Comparison of ENCODE assay signal across 17 cellular contexts in the genomic region with DNA sequence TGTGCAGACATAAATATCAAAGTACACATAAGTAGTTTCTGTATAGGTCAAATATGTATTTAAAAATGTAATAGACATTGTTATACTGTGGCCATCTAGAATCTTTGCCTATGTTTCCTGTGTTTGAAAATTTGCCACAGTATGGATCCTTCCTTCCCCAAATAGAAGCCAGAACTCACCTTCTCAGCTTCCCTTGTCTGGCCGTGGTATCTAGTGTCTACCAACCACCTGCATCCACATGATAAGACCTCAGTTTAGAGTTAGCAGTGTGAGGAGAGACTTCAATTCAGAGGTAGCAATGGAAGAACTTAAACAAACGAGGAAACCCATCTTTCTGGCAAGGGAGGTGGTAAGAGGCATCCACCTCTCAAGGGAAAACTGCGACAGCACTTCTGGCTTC. TPM values are rescaled to one million over a fixed set of nuclear protein-coding genes. Genes with fewer than 3 reads are reported as not detected.
DNase-seq lines count a peak whose midpoint lies in the region; ATAC-seq, FAIRE-seq and TF ChIP-seq lines count a peak whose summit lies in the region.
"Had no signal": no experiment of that assay in that cellular context is flagged by ENCODE, and none has a peak within 500 bp of the region (broad histone marks: within the 10 kb centered on the region; RNA-seq: fewer than 3 reads in every experiment).

No MANE protein-coding gene starts in this region.

- H4K5ac ChIP-seq in H1 (ENCODE audit: insufficient read length, low read depth, low read length): no peak overlapping the region

- WGBS in H1 (ENCODE audit: extremely low coverage in 1 of 2, insufficient coverage in 1 of 2, insufficient read length in 1 of 2, insufficient replicate concordance in 2 of 2, low coverage in 1 of 2, low lambda C conversion rate in 2 of 2, missing lambda C conversion rate in 1 of 2), 2 experiments: 82% methylated on average over 3 of the region's 3 CpGs; no CpG with 5 or more reads in 1 of the 2 experiments
- WGBS in ovary, 3 donors: 71 to 91% (median 74%) methylated on average over 3 of the region's 3 CpGs

- no peaks in the 10 kb centered on the region for H3K36me3 ChIP-seq in Loucy (ENCODE audit: insufficient read depth, low read length)
- H3K36me3 ChIP-seq in H1 (ENCODE audit: control insufficient read depth in 2 of 4, insufficient read depth in 4 of 4, low read length in 3 of 4): no peaks in the 10 kb centered on the region
- H3K36me3 ChIP-seq in parathyroid adenoma (ENCODE audit: control insufficient read depth, insufficient read depth, low read length): no peaks in the 10 kb centered on the region
- H3K36me3 ChIP-seq in ovary: no peaks in the 10 kb centered on the region
- H3K36me3 ChIP-seq: SJCRH30 had no signal

- no peaks in the 10 kb centered on the region for H3K27me3 ChIP-seq in CD4-positive, alpha-beta T cell (ENCODE audit: control insufficient read depth, insufficient read depth, low read length)
- H3K27me3 ChIP-seq in Loucy (ENCODE audit: insufficient read depth, low read length, poor library complexity, severe bottlenecking) (no peaks in the 10 kb centered on the region), H1 (replicated peaks in 1 of 4; ENCODE audit: control insufficient read depth in 3 of 4, extremely low read depth in 1 of 4, insufficient read depth in 3 of 4, low read length in 3 of 4) (no peaks in the 10 kb centered on the region), parathyroid adenoma (ENCODE audit: control insufficient read depth, insufficient read depth, low read length) (no peaks in the 10 kb centered on the region), ovary (no peaks in the 10 kb centered on the region)
- H3K27me3 ChIP-seq: SJCRH30 had no signal

- FAIRE-seq in H1 (lab: Jason Lieb, UNC): no peak

- TF ChIP-seq POLR2A in H1 (IDR thresholded peaks at IDR 0.05; ENCODE audit: control extremely low read depth in 1 of 2, low read depth in 2 of 2, low read length in 2 of 2) (no peak), ovary (IDR thresholded peaks at IDR 0.05) (no peak)

- H2AFZ ChIP-seq in Loucy (ENCODE audit: low read length) (no peak overlapping the region), H1 (ENCODE audit: low read length) (no peak overlapping the region), parathyroid adenoma (peak overlapping the region; percentile 17)

- no peak for ATAC-seq in CD4-positive, alpha-beta T cell (ENCODE audit: poor library complexity)
- ATAC-seq in HG02678 (IDR thresholded peaks at IDR 0.05; ENCODE audit: unreplicated experiment) (no peak), HG03135 (IDR thresholded peaks at IDR 0.05; ENCODE audit: unreplicated experiment) (no peak)

- no peaks in the 10 kb centered on the region for H3K79me1 ChIP-seq in H1 (ENCODE audit: low read depth, low read length)

- no peaks in the 10 kb centered on the region for H4K20me1 ChIP-seq in Loucy (ENCODE audit: insufficient read depth, low read length, poor library complexity, severe bottlenecking)
- no peaks in the 10 kb centered on the region for H4K20me1 ChIP-seq in H1 (replicated peaks in 1 of 2; ENCODE audit: control insufficient read depth in 1 of 2, insufficient read depth in 2 of 2, low read length in 2 of 2)

- H3K4me2 ChIP-seq in Loucy (ENCODE audit: low read depth, low read length, poor library complexity, severe bottlenecking): no peak overlapping the region
- no peak overlapping the region for H3K4me2 ChIP-seq in H1 (ENCODE audit: insufficient read depth in 1 of 2, low read depth in 2 of 2, low read length in 2 of 2)
- H3K4me2 ChIP-seq in parathyroid adenoma (ENCODE audit: low read length): no peak overlapping the region

- H3K79me2 ChIP-seq in Loucy (ENCODE audit: insufficient read depth, low read length): peaks cover 38% of the 10 kb centered on the region
- H3K79me2 ChIP-seq in H1 (ENCODE audit: control insufficient read depth in 1 of 2, insufficient read depth in 2 of 2, low read length in 2 of 2): peaks cover 0 to 77% of the 10 kb centered on the region in 2 experiments; a peak in 3 of 4 replicates
- peaks cover 13% of the 10 kb centered on the region for H3K79me2 ChIP-seq in parathyroid adenoma

- no peak overlapping the region for H3K56ac ChIP-seq in H1 (replicated peaks; ENCODE audit: insufficient read length, low read depth, low read length)

- H3K27ac Mint-ChIP-seq in CD4-positive, alpha-beta T cell: peak overlapping the region; percentile 35

- H4K8ac ChIP-seq in H1 (ENCODE audit: extremely low read depth, insufficient read depth, low read length): no peak overlapping the region; the same call in 1 of the 2 replicates

- H3K23me2 ChIP-seq in H1 (ENCODE audit: low read depth, low read length): peaks cover 7% of the 10 kb centered on the region; the same call in 1 of the 2 replicates

- H3K4ac ChIP-seq in H1 (replicated peaks; ENCODE audit: insufficient read length, low read depth, low read length): peak overlapping the region; percentile 73

- DNase-seq in CD4-positive, alpha-beta T cell: no peak
- DNase-seq in H1 (ENCODE audit: low read depth in 1 of 2, low spot score in 2 of 2) (no peak), ovary (no peak), SKM-1 treated with dmso at 0.1 percent for 144 hours (lab: John Stamatoyannopoulos, UW; ENCODE audit: unreplicated experiment) (no peak)
- DNase-seq: ACHN; CD4-positive, alpha-beta memory T cell; HCEC 1CT; MV-4-11; NCI-H1436; NCI-H2029 treated with DMSO at 0.1 percent for 48 hours; NCI-H524; SJCRH30 had no signal

- H3K9me2 ChIP-seq in Loucy (replicated peaks; ENCODE audit: low read depth, low read length): no peaks in the 10 kb centered on the region

- no peak for TF ChIP-seq RAD21 in H1 (IDR thresholded peaks at IDR 0.05 in 1 of 2, conservative IDR thresholded peaks at IDR 0.05 in 1 of 2; ENCODE audit: low read depth in 2 of 2, low read length in 2 of 2)

- H3K27me3 Mint-ChIP-seq in CD4-positive, alpha-beta T cell: no peaks in the 10 kb centered on the region
- H3K27me3 Mint-ChIP-seq: CD4-positive, alpha-beta memory T cell had no signal

- no peak for TF ChIP-seq EP300 in H1 (IDR thresholded peaks at IDR 0.05; ENCODE audit: borderline replicate concordance in 1 of 2, low read depth in 2 of 2, low read length in 2 of 2)
- no peak for TF ChIP-seq EP300 in ovary (IDR thresholded peaks at IDR 0.05)

- no peak overlapping the region for H2BK5ac ChIP-seq in H1 (ENCODE audit: low read depth, low read length)

- no peak overlapping the region for H3K27ac ChIP-seq in CD4-positive, alpha-beta T cell (ENCODE audit: low read depth, low read length)
- H3K27ac ChIP-seq in H1 (ENCODE audit: low read depth, low read length) (no peak overlapping the region), parathyroid adenoma (no peak overlapping the region), ovary (no peak overlapping the region)
- H3K27ac ChIP-seq: RWPE1, SJCRH30 had no signal

- H3K4me3 ChIP-seq in Loucy (ENCODE audit: low read length, poor library complexity, severe bottlenecking) (no peak overlapping the region), H1 (ENCODE audit: extremely low read depth in 1 of 4, insufficient read depth in 2 of 4, low read depth in 3 of 4, low read length in 4 of 4) (no peak overlapping the region), parathyroid adenoma (ENCODE audit: low read depth, low read length) (no peak overlapping the region), ovary (no peak overlapping the region)
- H3K4me3 ChIP-seq: SJCRH30 had no signal

- H3K4me1 Mint-ChIP-seq in CD4-positive, alpha-beta T cell (ENCODE audit: low read depth): peaks cover 42% of the 10 kb centered on the region

- peaks cover 24% of the 10 kb centered on the region for H3K4me1 ChIP-seq in Loucy (ENCODE audit: insufficient read depth, low read length, poor library complexity, severe bottlenecking)
- H3K4me1 ChIP-seq in H1 (replicated peaks in 1 of 4; ENCODE audit: control insufficient read depth in 3 of 4, insufficient read depth in 4 of 4, low read length in 3 of 4): peaks cover 0 to 12% (median 6%) of the 10 kb centered on the region in 4 experiments; a peak in 4 of 7 replicates
- H3K4me1 ChIP-seq in parathyroid adenoma: peaks cover 5% of the 10 kb centered on the region
- H3K4me1 ChIP-seq in ovary (ENCODE audit: insufficient read depth): no peaks in the 10 kb centered on the region

- intact Hi-C loops in CD4-positive, alpha-beta T cell (cut with DNase I, micrococcal nuclease): no loop called here
- intact Hi-C loops in ovary (cut with DNase I): loop anchor here in 1 of 4 donors (10.0 kb wide), 2 partner anchors 72 to 192 kb away; partner anchors contain the start of gene CUBN

- H2BK15ac ChIP-seq in H1 (ENCODE audit: low read length): peak overlapping the region; percentile 74; the same call in 1 of the 2 replicates

- H2BK20ac ChIP-seq in H1 (ENCODE audit: low read length): no peak overlapping the region

- H2AK5ac ChIP-seq in H1 (ENCODE audit: low read depth, low read length): peak overlapping the region; percentile 79

- H2BK12ac ChIP-seq in H1 (ENCODE audit: low read depth, low read length): peak overlapping the region; percentile 52; the same call in 1 of the 2 replicates

- peaks cover 2% of the 10 kb centered on the region for H3K9me3 Mint-ChIP-seq in CD4-positive, alpha-beta T cell

- H3K9ac ChIP-seq in Loucy (ENCODE audit: low read depth, low read length, poor library complexity, severe bottlenecking) (peak overlapping the region; percentile 1), H1 (replicated peaks in 1 of 4; ENCODE audit: extremely low read depth in 1 of 4, low read depth in 3 of 4, low read length in 3 of 4) (no peak overlapping the region), parathyroid adenoma (no peak overlapping the region)

- no peaks in the 10 kb centered on the region for H3F3A ChIP-seq in Loucy (ENCODE audit: low read depth)

- CTCF ChIA-PET in CD4-positive, alpha-beta T cell (lab: Charles Lee): interaction anchor here (1.1 kb wide), 1 partner anchor 34 kb away, joined by 4 read pairs; no protein-coding TSS in a partner anchor
- CTCF ChIA-PET in H1 (lab: Charles Lee; ENCODE audit: partially characterized antibody): interaction anchor here (1.1 to 1.2 kb wide), 3 partner anchors 33 to 61 kb away, joined by 4 to 6 read pairs (median 4); no protein-coding TSS in a partner anchor

- peak overlapping the region; percentile 7; the same call in 1 of the 2 replicates for H3K18ac ChIP-seq in H1 (ENCODE audit: extremely low read depth, low read length)

- no peak overlapping the region for H3K23ac ChIP-seq in H1 (ENCODE audit: insufficient read length)

- H3K36me3 Mint-ChIP-seq in CD4-positive, alpha-beta T cell (ENCODE audit: low read depth): no peaks in the 10 kb centered on the region

- H4K91ac ChIP-seq in H1 (replicated peaks; ENCODE audit: insufficient read length, low read length): no peak overlapping the region

- H3K14ac ChIP-seq in H1 (ENCODE audit: insufficient read length): no peak overlapping the region

- H3K9me3 ChIP-seq in CD4-positive, alpha-beta T cell (ENCODE audit: control insufficient read depth, low read length): no peaks in the 10 kb centered on the region
- H3K9me3 ChIP-seq in Loucy (ENCODE audit: insufficient read depth, low read depth, low read length): no peaks in the 10 kb centered on the region
- no peaks in the 10 kb centered on the region for H3K9me3 ChIP-seq in H1 (ENCODE audit: insufficient read depth in 2 of 2, low read depth in 1 of 2, low read length in 1 of 2)
- no peaks in the 10 kb centered on the region for H3K9me3 ChIP-seq in parathyroid adenoma (ENCODE audit: control insufficient read depth, low read length)
- H3K9me3 ChIP-seq in ovary: no peaks in the 10 kb centered on the region

- POLR2A ChIA-PET in CD4-positive, alpha-beta T cell (lab: Charles Lee): interaction anchor here (0.5 to 2.0 kb wide), 2 partner anchors 31 to 207 kb away, joined by 3 to 6 read pairs; partner anchors contain the start of gene VIM
- POLR2A ChIA-PET in H1 (lab: Charles Lee; ENCODE audit: partially characterized antibody): no interaction called here

- no peak overlapping the region for H3K4me3 Mint-ChIP-seq in CD4-positive, alpha-beta T cell
- H3K4me3 Mint-ChIP-seq: CD4-positive, alpha-beta memory T cell had no signal

- H2BK120ac ChIP-seq in H1 (replicated peaks; ENCODE audit: low read depth, low read length): peak overlapping the region; percentile 66

- TF ChIP-seq CTCF in CD4-positive, alpha-beta T cell (IDR thresholded peaks at IDR 0.05): no peak
- no peak for TF ChIP-seq CTCF in Loucy (conservative IDR thresholded peaks at IDR 0.05; ENCODE audit: low read length)
- TF ChIP-seq CTCF in H1 (IDR thresholded peaks at IDR 0.05; ENCODE audit: control extremely low read depth in 1 of 3, insufficient read depth in 1 of 3, low read depth in 1 of 3, low read length in 3 of 3): no peak
- TF ChIP-seq CTCF in parathyroid adenoma (IDR thresholded peaks at IDR 0.05): no peak
- TF ChIP-seq CTCF in ovary (IDR thresholded peaks at IDR 0.05): no peak

RNA-seq across cellular contexts. Expression of gene TRDMT1, which starts 4.9 kb away (rescaled TPM):
- total RNA-seq in CD4-positive, alpha-beta T cell: 10 to 100 TPM; 20.3 to 21.3 TPM
- total RNA-seq in H1 (2021; fragmentation: NEBNext Ultra II Directional; extraction: Animal tissue kit (Norgen Biotek cat#: 25700)): 20.2 and 21.4 TPM in 2 replicates
- 6.3 and 7.4 TPM in 2 replicates for polyA plus RNA-seq in H1 (2011; rRNA removed)
- 10.0 TPM for polyA plus RNA-seq in H1 (2011; cell fraction: cytosol; rRNA removed)
- 9.9 TPM for polyA plus RNA-seq in H1 (2011; cell fraction: nucleus; rRNA removed)
- polyA plus RNA-seq in H1 (2012, experiment 1 of 2): 8.6 to 12.7 TPM (median 9.8 TPM) in 4 replicates
- polyA plus RNA-seq in H1 (2012, experiment 2 of 2): 0.88 TPM
- 9.0 TPM for polyA plus RNA-seq in H1 (2013, experiment 1 of 2)
- 10.2 TPM for polyA plus RNA-seq in H1 (2013, experiment 2 of 2)
- polyA minus RNA-seq in H1 (2011; rRNA and poly(A)+ RNA removed): 22.7 and 27.0 TPM in 2 replicates
- polyA minus RNA-seq in H1 (2011; cell fraction: cytosol; rRNA and poly(A)+ RNA removed): 16.4 TPM
- 57.7 TPM for polyA minus RNA-seq in H1 (2011; cell fraction: nucleus; rRNA and poly(A)+ RNA removed)
- 10 to 100 TPM; 13.1 to 24.3 (median 17.9) TPM for total RNA-seq in ovary
- polyA plus RNA-seq in ovary: 1 to 10 TPM; 3.2 to 5.9 TPM

RNA-seq across cellular contexts. Expression of gene VIM, which starts 31.5 kb away (rescaled TPM):
- total RNA-seq in CD4-positive, alpha-beta T cell: 1,000 to 10,000 TPM; 1,576 to 1,603 TPM
- total RNA-seq in H1 (2021; fragmentation: NEBNext Ultra II Directional; extraction: Animal tissue kit (Norgen Biotek cat#: 25700)): 372 and 377 TPM in 2 replicates
- polyA plus RNA-seq in H1 (2011; rRNA removed) (347 and 482 TPM in 2 replicates), ovary (1,000 to 10,000 TPM; 5,561 to 6,135 TPM)
- polyA plus RNA-seq in H1 (2011; cell fraction: cytosol; rRNA removed): 194 TPM
- polyA plus RNA-seq in H1 (2011; cell fraction: nucleus; rRNA removed): 278 TPM
- 338 to 470 TPM (median 346 TPM) in 4 replicates for polyA plus RNA-seq in H1 (2012, experiment 1 of 2)
- 463 TPM for polyA plus RNA-seq in H1 (2012, experiment 2 of 2)
- polyA plus RNA-seq in H1 (2013, experiment 1 of 2): 166 TPM
- 164 TPM for polyA plus RNA-seq in H1 (2013, experiment 2 of 2)
- 278 and 312 TPM in 2 replicates for polyA minus RNA-seq in H1 (2011; rRNA and poly(A)+ RNA removed)
- polyA minus RNA-seq in H1 (2011; cell fraction: cytosol; rRNA and poly(A)+ RNA removed): 216 TPM
- 153 TPM for polyA minus RNA-seq in H1 (2011; cell fraction: nucleus; rRNA and poly(A)+ RNA removed)
- total RNA-seq in ovary: 1,000 to 10,000 TPM; 2,370 to 5,934 (median 4,198) TPM
